Comparison of ENCODE assay signal across 18 cellular contexts in the genomic region with DNA sequence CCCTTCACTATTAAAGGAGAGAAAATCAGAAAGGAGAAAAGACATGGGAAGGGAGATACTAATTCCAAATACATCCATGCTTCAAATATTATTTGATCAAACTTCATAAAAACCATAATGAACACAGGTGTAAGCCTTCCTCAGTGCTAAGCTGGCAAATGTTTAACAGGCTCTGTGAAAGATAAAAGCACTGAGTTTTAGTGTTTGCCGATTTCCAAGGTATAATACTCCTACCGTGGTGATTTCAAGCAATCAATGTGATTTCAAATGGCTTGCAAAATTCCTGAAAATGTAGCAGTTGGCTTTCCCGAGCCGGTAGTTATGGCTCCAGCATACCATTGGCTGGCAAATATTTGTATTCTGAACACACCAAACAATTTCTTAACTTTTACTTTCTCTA.
DNase-seq lines count a peak whose midpoint lies in the region; ATAC-seq, FAIRE-seq and TF ChIP-seq lines count a peak whose summit lies in the region.
"Had no signal": no experiment of that assay in that cellular context is flagged by ENCODE, and none has a peak within 500 bp of the region (broad histone marks: within the 10 kb centered on the region; RNA-seq: fewer than 3 reads in every experiment).

No MANE protein-coding gene starts in this region.

- H3K18ac ChIP-seq in H1 (ENCODE audit: extremely low read depth, low read length) = no peak overlapping the region

- TF ChIP-seq CTCF in H1 (IDR thresholded peaks at IDR 0.05; ENCODE audit: control extremely low read depth in 1 of 3, insufficient read depth in 1 of 3, low read depth in 1 of 3, low read length in 3 of 3) = no peak

- H3K9me3 ChIP-seq in HUES48 (ENCODE audit: control insufficient read depth, insufficient read depth, low read length) (no peaks in the 10 kb centered on the region), H1 (ENCODE audit: insufficient read depth in 2 of 2, low read depth in 1 of 2, low read length in 1 of 2) (peaks cover 0 to 5% of the 10 kb centered on the region in 2 experiments; a peak in 1 of 4 replicates)
- H3K9me3 ChIP-seq in naive thymus-derived CD4-positive, alpha-beta T cell (ENCODE audit: control insufficient read depth in 2 of 3, low read length in 3 of 3) = no peaks in the 10 kb centered on the region
- H3K9me3 ChIP-seq: A549 had no signal

- H3K36me3 Mint-ChIP-seq in naive thymus-derived CD4-positive, alpha-beta T cell = no peaks in the 10 kb centered on the region
- H3K36me3 Mint-ChIP-seq: CD14-positive monocyte; CD8-positive, alpha-beta T cell had no signal

- no peak overlapping the region for H4K8ac ChIP-seq in H1 (ENCODE audit: extremely low read depth, insufficient read depth, low read length)

- H3K4me3 ChIP-seq in HUES48 (ENCODE audit: low read depth, low read length) (no peak overlapping the region), H1 (ENCODE audit: extremely low read depth in 1 of 4, insufficient read depth in 2 of 4, low read depth in 3 of 4, low read length in 4 of 4) (no peak overlapping the region)
- H3K4me3 ChIP-seq in naive thymus-derived CD4-positive, alpha-beta T cell (ENCODE audit: low read length) = no peak overlapping the region
- H3K4me3 ChIP-seq: A549 had no signal

- no peak for TF ChIP-seq POLR2A in H1 (IDR thresholded peaks at IDR 0.05; ENCODE audit: control extremely low read depth in 1 of 2, low read depth in 2 of 2, low read length in 2 of 2)

- H3K4me2 ChIP-seq in H1 (ENCODE audit: insufficient read depth in 1 of 2, low read depth in 2 of 2, low read length in 2 of 2) = no peak overlapping the region
- H3K4me2 ChIP-seq: A549, KMS-11 had no signal

- H3K4ac ChIP-seq in H1 (replicated peaks; ENCODE audit: insufficient read length, low read depth, low read length) = no peak overlapping the region

- CTCF ChIA-PET in H1 (lab: Charles Lee; ENCODE audit: partially characterized antibody) = interaction anchor here (1.1 to 1.3 kb wide), 2 partner anchors 208 to 617 kb away, joined by 3 read pairs; no protein-coding TSS in a partner anchor
- CTCF ChIA-PET in naive thymus-derived CD4-positive, alpha-beta T cell (lab: Charles Lee) = no interaction called here

- no peak for TF ChIP-seq RAD21 in H1 (IDR thresholded peaks at IDR 0.05 in 1 of 2, conservative IDR thresholded peaks at IDR 0.05 in 1 of 2; ENCODE audit: low read depth in 2 of 2, low read length in 2 of 2)

- H3K4me3 Mint-ChIP-seq in naive thymus-derived CD4-positive, alpha-beta T cell = no peak overlapping the region
- H3K4me3 Mint-ChIP-seq: CD14-positive monocyte; CD8-positive, alpha-beta T cell had no signal

- no peak overlapping the region for H3K14ac ChIP-seq in H1 (ENCODE audit: insufficient read length)

- no peaks in the 10 kb centered on the region for H4K20me1 ChIP-seq in H1 (replicated peaks in 1 of 2; ENCODE audit: control insufficient read depth in 1 of 2, insufficient read depth in 2 of 2, low read length in 2 of 2)

- H3K9ac ChIP-seq in HUES48 (ENCODE audit: low read depth, low read length) (no peak overlapping the region), H1 (replicated peaks in 1 of 4; ENCODE audit: extremely low read depth in 1 of 4, low read depth in 3 of 4, low read length in 3 of 4) (no peak overlapping the region)
- H3K9ac ChIP-seq: KMS-11 had no signal

- no peak overlapping the region for H3K56ac ChIP-seq in H1 (replicated peaks; ENCODE audit: insufficient read length, low read depth, low read length)

- ATAC-seq in left colon (peak; percentile 75), HG02610 (IDR thresholded peaks at IDR 0.05; ENCODE audit: unreplicated experiment) (no peak), GM21717 (IDR thresholded peaks at IDR 0.05; ENCODE audit: unreplicated experiment) (no peak), HG03565 (IDR thresholded peaks at IDR 0.05; ENCODE audit: unreplicated experiment) (no peak)
- no peak for ATAC-seq in naive thymus-derived CD4-positive, alpha-beta T cell
- ATAC-seq: A549; CD8-positive, alpha-beta T cell had no signal

- no peaks in the 10 kb centered on the region for H3K79me2 ChIP-seq in H1 (ENCODE audit: control insufficient read depth in 1 of 2, insufficient read depth in 2 of 2, low read length in 2 of 2)

- H3K9me3 Mint-ChIP-seq in naive thymus-derived CD4-positive, alpha-beta T cell = no peaks in the 10 kb centered on the region
- H3K9me3 Mint-ChIP-seq: CD8-positive, alpha-beta T cell had no signal

- DNase-seq in H1 (ENCODE audit: low read depth in 1 of 2, low spot score in 2 of 2) = no peak
- no peak for DNase-seq in left colon
- DNase-seq in naive thymus-derived CD4-positive, alpha-beta T cell = no peak
- DNase-seq: CD8-positive, alpha-beta T cell; COR-L47; DND-41; GDM1 had no signal

- H3K27ac ChIP-seq in HUES48 (ENCODE audit: low read depth, low read length) (peak overlapping the region; percentile 67), H1 (ENCODE audit: low read depth, low read length) (no peak overlapping the region)
- no peak overlapping the region for H3K27ac ChIP-seq in naive thymus-derived CD4-positive, alpha-beta T cell (ENCODE audit: low read depth, low read length)
- H3K27ac ChIP-seq: A549, HL-60, KMS-11 had no signal

- H2BK12ac ChIP-seq in H1 (ENCODE audit: low read depth, low read length) = no peak overlapping the region

- peaks cover 21% of the 10 kb centered on the region for H3K4me1 ChIP-seq in HUES48 (ENCODE audit: control insufficient read depth, insufficient read depth, low read length)
- H3K4me1 ChIP-seq in H1 (replicated peaks in 1 of 4; ENCODE audit: control insufficient read depth in 3 of 4, insufficient read depth in 4 of 4, low read length in 3 of 4) = peaks cover 0 to 12% (median 6%) of the 10 kb centered on the region in 4 experiments; a peak in 3 of 7 replicates
- no peaks in the 10 kb centered on the region for H3K4me1 ChIP-seq in naive thymus-derived CD4-positive, alpha-beta T cell (ENCODE audit: control insufficient read depth in 2 of 2, insufficient read depth in 2 of 2, low read length in 2 of 2)
- H3K4me1 ChIP-seq: A549 had no signal

- intact Hi-C loops in left colon (cut with DNase I, micrococcal nuclease) = no loop called here
- intact Hi-C loops in naive thymus-derived CD4-positive, alpha-beta T cell (cut with micrococcal nuclease) = no loop called here

- H3K27ac Mint-ChIP-seq in naive thymus-derived CD4-positive, alpha-beta T cell = no peak overlapping the region
- H3K27ac Mint-ChIP-seq: CD14-positive monocyte; CD8-positive, alpha-beta T cell had no signal

- no peaks in the 10 kb centered on the region for H3K79me1 ChIP-seq in H1 (ENCODE audit: low read depth, low read length)

- WGBS in H1 (ENCODE audit: extremely low coverage in 1 of 2, insufficient coverage in 1 of 2, insufficient read length in 1 of 2, insufficient replicate concordance in 2 of 2, low coverage in 1 of 2, low lambda C conversion rate in 2 of 2, missing lambda C conversion rate in 1 of 2), 2 experiments = 66% methylated on average over 4 of the region's 4 CpGs; no CpG with 5 or more reads in 1 of the 2 experiments

- FAIRE-seq in H1 (lab: Jason Lieb, UNC) = no peak
- FAIRE-seq: A549, D721Med, GM12892, H54 had no signal

- H3K23ac ChIP-seq in H1 (ENCODE audit: insufficient read length) = no peak overlapping the region

- POLR2A ChIA-PET in H1 (lab: Charles Lee; ENCODE audit: partially characterized antibody) = no interaction called here
- POLR2A ChIA-PET in naive thymus-derived CD4-positive, alpha-beta T cell (lab: Charles Lee) = no interaction called here

- H3K27me3 Mint-ChIP-seq in naive thymus-derived CD4-positive, alpha-beta T cell = no peaks in the 10 kb centered on the region

- H2AK5ac ChIP-seq in H1 (ENCODE audit: low read depth, low read length) = no peak overlapping the region

- TF ChIP-seq EP300 in H1 (IDR thresholded peaks at IDR 0.05; ENCODE audit: borderline replicate concordance in 1 of 2, low read depth in 2 of 2, low read length in 2 of 2) = no peak

- H3K4me1 Mint-ChIP-seq in naive thymus-derived CD4-positive, alpha-beta T cell = no peaks in the 10 kb centered on the region

- H2BK120ac ChIP-seq in H1 (replicated peaks; ENCODE audit: low read depth, low read length) = no peak overlapping the region

- no peak overlapping the region for H4K91ac ChIP-seq in H1 (replicated peaks; ENCODE audit: insufficient read length, low read length)

- H3K27me3 ChIP-seq in HUES48 (ENCODE audit: control insufficient read depth, insufficient read depth, low read length) (no peaks in the 10 kb centered on the region), H1 (replicated peaks in 1 of 4; ENCODE audit: control insufficient read depth in 3 of 4, extremely low read depth in 1 of 4, insufficient read depth in 3 of 4, low read length in 3 of 4) (no peaks in the 10 kb centered on the region)
- H3K27me3 ChIP-seq in naive thymus-derived CD4-positive, alpha-beta T cell (ENCODE audit: control insufficient read depth in 2 of 2, insufficient read depth in 2 of 2, low read length in 2 of 2) = no peaks in the 10 kb centered on the region

- no peaks in the 10 kb centered on the region for H3K23me2 ChIP-seq in H1 (ENCODE audit: low read depth, low read length)

- H2BK5ac ChIP-seq in H1 (ENCODE audit: low read depth, low read length) = peak overlapping the region; percentile 26; the same call in 1 of the 2 replicates

- no peak overlapping the region for H4K5ac ChIP-seq in H1 (ENCODE audit: insufficient read length, low read depth, low read length)

- H2BK15ac ChIP-seq in H1 (ENCODE audit: low read length) = no peak overlapping the region

- no peaks in the 10 kb centered on the region for H3K36me3 ChIP-seq in HUES48 (ENCODE audit: control insufficient read depth, insufficient read depth, low read length)
- H3K36me3 ChIP-seq in H1 (ENCODE audit: control insufficient read depth in 2 of 4, insufficient read depth in 4 of 4, low read length in 3 of 4) = peaks cover 0 to 6% (median 1%) of the 10 kb centered on the region in 4 experiments; a peak in 2 of 8 replicates
- H3K36me3 ChIP-seq in naive thymus-derived CD4-positive, alpha-beta T cell (ENCODE audit: control insufficient read depth in 2 of 3, insufficient read depth in 3 of 3, low read length in 3 of 3) = no peaks in the 10 kb centered on the region

- H2BK20ac ChIP-seq in H1 (ENCODE audit: low read length) = no peak overlapping the region

- H2AFZ ChIP-seq in H1 (ENCODE audit: low read length) = no peak overlapping the region

TF ChIP-seq in H1, 55 proteins besides CTCF, POLR2A, EP300 and RAD21:
- no peak for TF ChIP-seq BRCA1 (IDR thresholded peaks at IDR 0.05; ENCODE audit: low read depth, low read length)
- TF ChIP-seq ASH2L (IDR thresholded peaks at IDR 0.05; ENCODE audit: low read length) = no peak
TF ChIP-seq in H1: peak in this region for 0.
